16 cellular contexts compared by ENCODE assay signal in genomic region chr20:6735913-6736845, GRCh38. TPM values are rescaled to one million over a fixed set of nuclear protein-coding genes. Genes with fewer than 3 reads are reported as not detected.
DNase-seq lines count a peak whose midpoint lies in the region; ATAC-seq and TF ChIP-seq lines count a peak whose summit lies in the region.
"Had no signal": no experiment of that assay in that cellular context is flagged by ENCODE, and none has a peak within 500 bp of the region (broad histone marks: within the 10 kb centered on the region; RNA-seq: fewer than 3 reads in every experiment).

No MANE protein-coding gene starts in this region.

- H3K4me3 ChIP-seq in PC-9: no peak overlapping the region

- no peaks in the 10 kb centered on the region for H3K27me3 Mint-ChIP-seq in WTC11 (ENCODE audit: low read depth)
- H3K27me3 Mint-ChIP-seq: B cell had no signal

- no peaks in the 10 kb centered on the region for H3K79me2 ChIP-seq in PC-9 (ENCODE audit: low read depth)

- intact Hi-C loops in sciatic nerve (cut with DNase I) (no loop called here), PC-9 (cut with micrococcal nuclease; ENCODE audit: unreplicated experiment) (no loop called here)

- no peak overlapping the region for H2AFZ ChIP-seq in PC-9

- H3K4me2 ChIP-seq in PC-9: no peak overlapping the region

- no peak overlapping the region for H3K27ac Mint-ChIP-seq in WTC11
- H3K27ac Mint-ChIP-seq: activated T-helper 1 cell treated with anti-CD3 and anti-CD28 coated beads, Interleukin-12 subunit alpha, Interleukin-12 subunit beta, Interleukin-2, Interleukin-4 antibody, amounts not matched to agents 30 ng/mL and 10 ng/mL and 1 ng/mL, durations not matched to agents 14 hours and 24 hours and 36 hours; B cell had no signal

- H3K27ac ChIP-seq in PC-9: no peak overlapping the region

- TF ChIP-seq CTCF in WTC11 (IDR thresholded peaks at IDR 0.05) (no peak), PC-9 (conservative IDR thresholded peaks at IDR 0.05) (no peak), GM10266 (IDR thresholded peaks at IDR 0.05; ENCODE audit: control insufficient read depth, insufficient read depth, low read depth, missing control alignments) (no peak)

- H3K36me3 Mint-ChIP-seq in WTC11: peaks cover 4% of the 10 kb centered on the region; the same call in 1 of the 2 replicates

- no peaks in the 10 kb centered on the region for H3K9me3 ChIP-seq in PC-9 (ENCODE audit: insufficient read depth, low read depth)

- BruUV-seq in PC-9 (replicated peaks; lab: Mats Ljungman, UMichigan): no TSS peak

- no peaks in the 10 kb centered on the region for H4K20me1 ChIP-seq in PC-9 (ENCODE audit: insufficient read depth)

- CTCF ChIA-PET in WTC11 (lab: Charles Lee): interaction anchor here (1.0 to 1.5 kb wide), 3 partner anchors 34 to 354 kb away, joined by 3 to 5 read pairs (median 4); no protein-coding TSS in a partner anchor
- CTCF ChIA-PET in PC-9 (lab: Charles Lee): no interaction called here

- H3K9me3 Mint-ChIP-seq in WTC11: peaks cover 19% of the 10 kb centered on the region
- H3K9me3 Mint-ChIP-seq: activated T-helper 1 cell treated with anti-CD3 and anti-CD28 coated beads, Interleukin-12 subunit alpha, Interleukin-12 subunit beta, Interleukin-2, Interleukin-4 antibody, amounts not matched to agents 30 ng/mL and 10 ng/mL and 1 ng/mL, durations not matched to agents 14 hours and 24 hours and 36 hours had no signal

- H3K36me3 ChIP-seq in PC-9 (ENCODE audit: low read depth): no peaks in the 10 kb centered on the region

- DNase-seq in WTC11 (ENCODE audit: low spot score) (no peak), globus pallidus (ENCODE audit: low spot score) (peak; percentile 54), medulla oblongata (ENCODE audit: extremely low spot score) (peak; percentile 33), sciatic nerve (ENCODE audit: low spot score) (no peak), PC-9 (no peak), T-helper 1 cell (no peak), GM10266 (ENCODE audit: extremely low spot score) (no peak), NCI-H2029 (lab: John Stamatoyannopoulos, UW) (no peak)
- DNase-seq: activated CD4-positive, CD25-positive, alpha-beta regulatory T cell treated with anti-CD3 and anti-CD28 coated beads, Interleukin-2, amount 50 U/mL, for 72 hours; central memory CD4-positive, alpha-beta T cell; KBM-7; NCI-H146 had no signal

- no peak overlapping the region for H3K4me3 Mint-ChIP-seq in WTC11
- H3K4me3 Mint-ChIP-seq: activated T-helper 1 cell treated with anti-CD3 and anti-CD28 coated beads, Interleukin-12 subunit alpha, Interleukin-12 subunit beta, Interleukin-2, Interleukin-4 antibody, amounts not matched to agents 30 ng/mL and 10 ng/mL and 1 ng/mL, durations not matched to agents 14 hours and 24 hours and 36 hours; B cell had no signal

- H3K4me1 ChIP-seq in PC-9 (replicated peaks; ENCODE audit: insufficient read depth): no peaks in the 10 kb centered on the region

- no peaks in the 10 kb centered on the region for H3K27me3 ChIP-seq in PC-9 (ENCODE audit: insufficient read depth, low read depth)

- H3F3A ChIP-seq in PC-9 (ENCODE audit: insufficient read depth, low read depth): no peaks in the 10 kb centered on the region

- H3K9me2 ChIP-seq in PC-9 (ENCODE audit: insufficient read depth): no peaks in the 10 kb centered on the region

- ATAC-seq in WTC11 (peak; percentile 90), sciatic nerve (peak; percentile 59)
- ATAC-seq: esophagus mucosa had no signal

- POLR2A ChIA-PET in WTC11 (lab: Charles Lee) (no interaction called here), PC-9 (lab: Charles Lee; ENCODE audit: unreplicated experiment) (no interaction called here)

- peaks cover 16% of the 10 kb centered on the region for H3K4me1 Mint-ChIP-seq in WTC11
- H3K4me1 Mint-ChIP-seq: B cell had no signal

TF ChIP-seq in WTC11, 78 proteins besides CTCF, POLR2A, EP300 and RAD21 (continues in another document):
- TF ChIP-seq E2F4 (CRISPR knock-in tag; IDR thresholded peaks at IDR 0.05; ENCODE audit: borderline replicate concordance, low read depth) (no peak), CREM (CRISPR knock-in tag; IDR thresholded peaks at IDR 0.05) (no peak), E2F5 (CRISPR knock-in tag; IDR thresholded peaks at IDR 0.05) (no peak), NFYB (CRISPR knock-in tag; conservative IDR thresholded peaks at IDR 0.05; ENCODE audit: low read depth) (no peak), IRF2 (CRISPR knock-in tag; IDR thresholded peaks at IDR 0.05; ENCODE audit: borderline replicate concordance, low read depth) (no peak), AFF4 (CRISPR knock-in tag; IDR thresholded peaks at IDR 0.05; ENCODE audit: borderline replicate concordance) (no peak), ZNF317 (CRISPR knock-in tag; IDR thresholded peaks at IDR 0.05; ENCODE audit: borderline replicate concordance, low read depth) (no peak), CBFB (CRISPR knock-in tag; IDR thresholded peaks at IDR 0.05; ENCODE audit: low read depth) (no peak), USF2 (CRISPR knock-in tag; IDR thresholded peaks at IDR 0.05) (no peak)

RNA-seq across cellular contexts. Expression of gene BMP2, which starts 31.3 kb away (rescaled TPM):
- total RNA-seq in WTC11 (2021): 0.96 to 1.3 TPM (median 1.2 TPM) in 3 replicates
- total RNA-seq in sciatic nerve: 6.1 TPM
- total RNA-seq in PC-9 (2021): not detected in 2 replicates
- total RNA-seq: B cell, G401 had no signal

Comparison
In these comparisons a context has a peak if more than half of its experiments do, and no peak if none do; other contexts are left out.
1. DNase-seq: peak in globus pallidus (single experiment) and medulla oblongata (single experiment); none in WTC11 (single experiment), sciatic nerve (single experiment), PC-9 (0 of 2), T-helper 1 cell (0 of 5), GM10266 (single experiment) and NCI-H2029 (single experiment).